1 cellular context compared by ENCODE assay signal in genomic region chr1:94011709-94012590, GRCh38.
A peak's percentile ranks its signal among the peaks of the same experiment; 100 is the strongest.
TF ChIP-seq lines count a peak whose summit lies in the region.

No MANE protein-coding gene starts in this region.

TF ChIP-seq in H1, 55 proteins besides CTCF, POLR2A, EP300 and RAD21:
- TF ChIP-seq TEAD4 (IDR thresholded peaks at IDR 0.05; ENCODE audit: low read depth, low read length) (0 out of 2 replicates have a peak, but pooled peaks have one; percentile 53), FOSL1 (IDR thresholded peaks at IDR 0.05; ENCODE audit: insufficient read depth, low read depth, low read length) (no peak), HDAC2 (IDR thresholded peaks at IDR 0.05; ENCODE audit: borderline replicate concordance in 1 of 2, low read depth in 2 of 2, low read length in 2 of 2) (0 out of 4 replicates have a peak, but pooled peaks of 1 of the 2 experiments have one; percentile 16)
